16 cellular contexts compared by ENCODE assay signal in the genomic region with DNA sequence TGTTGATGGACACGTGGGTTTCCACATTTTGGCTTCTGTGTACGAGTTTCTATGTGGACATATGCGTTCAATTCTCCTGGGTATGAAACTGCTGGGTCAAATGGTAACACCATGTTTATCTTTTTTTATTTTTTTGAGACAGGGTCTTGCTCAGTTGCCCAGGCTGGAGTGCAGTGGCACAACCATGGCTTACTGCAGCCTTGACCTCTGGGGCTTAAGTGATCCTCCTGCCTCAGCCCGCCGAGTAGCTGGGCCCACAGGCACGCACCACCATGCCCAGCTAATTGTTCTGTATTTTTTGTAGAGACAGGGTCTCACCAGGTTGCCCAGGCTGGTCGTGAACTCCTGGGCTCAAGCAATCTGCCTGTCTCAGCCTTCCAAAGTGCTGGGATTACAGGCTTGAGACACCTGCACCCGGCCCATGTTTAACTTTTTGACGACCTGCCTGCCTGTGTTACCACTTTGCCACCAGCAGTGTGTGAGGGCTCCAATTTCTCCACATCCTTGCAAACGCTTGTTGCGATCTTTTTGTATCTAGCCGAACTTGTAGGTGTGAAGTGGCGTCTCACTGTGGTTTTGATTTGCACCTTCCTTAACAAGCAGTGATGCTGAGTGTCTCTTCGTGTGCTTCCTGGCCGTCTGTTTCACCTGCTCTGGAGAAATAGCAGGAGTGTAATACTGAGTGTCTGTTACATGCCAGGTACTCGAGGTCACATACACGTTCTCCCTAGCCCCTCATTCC. TPM values are rescaled to one million over a fixed set of nuclear protein-coding genes. Genes with fewer than 3 reads are reported as not detected.
DNase-seq lines count a peak whose midpoint lies in the region; ATAC-seq, FAIRE-seq and TF ChIP-seq lines count a peak whose summit lies in the region.
"Had no signal": no experiment of that assay in that cellular context is flagged by ENCODE, and none has a peak within 500 bp of the region (broad histone marks: within the 10 kb centered on the region; RNA-seq: fewer than 3 reads in every experiment).

No MANE protein-coding gene starts in this region.

- TF ChIP-seq POLR2A in testis (IDR thresholded peaks at IDR 0.05) = no peak

- intact Hi-C loops in naive thymus-derived CD4-positive, alpha-beta T cell (cut with micrococcal nuclease) = no loop called here
- intact Hi-C loops in testis (cut with DNase I; ENCODE audit: low total_unique reads) = no loop called here

- POLR2A ChIA-PET in naive thymus-derived CD4-positive, alpha-beta T cell (lab: Charles Lee) = interaction anchor here (1.3 kb wide), 1 partner anchor 17 kb away, joined by 3 read pairs; a partner anchor contains a TSS

- H3K4me3 Mint-ChIP-seq in activated T-cell treated with anti-CD3 and anti-CD28 coated beads, Interleukin-2, amount 50 U/mL, for 24 hours = no peak overlapping the region
- H3K4me3 Mint-ChIP-seq in naive thymus-derived CD4-positive, alpha-beta T cell = no peak overlapping the region

- H3K27ac Mint-ChIP-seq in activated T-cell treated with anti-CD3 and anti-CD28 coated beads, Interleukin-2, amount 50 U/mL, for 24 hours = peak overlapping the region; percentile 8
- peak overlapping the region in 6 of 9 donors; percentile 20 to 76 (median 64) for H3K27ac Mint-ChIP-seq in naive thymus-derived CD4-positive, alpha-beta T cell

- no peak for TF ChIP-seq CTCF in D721Med (IDR thresholded peaks at IDR 0.05; ENCODE audit: insufficient read depth, missing control alignments)
- no peak for TF ChIP-seq CTCF in bronchial epithelial cell (IDR thresholded peaks at IDR 0.05; ENCODE audit: insufficient read depth, low read length, severe bottlenecking)
- TF ChIP-seq CTCF in testis (IDR thresholded peaks at IDR 0.05) = no peak

- FAIRE-seq in D721Med (lab: Jason Lieb, UNC) = peak; percentile 84
- peak; percentile 43 for FAIRE-seq in bronchial epithelial cell (lab: Jason Lieb, UNC)

- peak; percentile 22 for ATAC-seq in naive thymus-derived CD4-positive, alpha-beta T cell

- peaks cover 83% of the 10 kb centered on the region for H3K36me3 Mint-ChIP-seq in activated T-cell treated with anti-CD3 and anti-CD28 coated beads, Interleukin-2, amount 50 U/mL, for 24 hours (ENCODE audit: low read depth)
- H3K36me3 Mint-ChIP-seq in naive thymus-derived CD4-positive, alpha-beta T cell = peaks cover 0 to 57% (median 22%) of the 10 kb centered on the region in 5 donors

- peaks cover 11% of the 10 kb centered on the region for H3K36me3 ChIP-seq in bronchial epithelial cell (ENCODE audit: control insufficient read depth, insufficient read depth, low read length)
- H3K36me3 ChIP-seq in naive thymus-derived CD4-positive, alpha-beta T cell (ENCODE audit: control insufficient read depth in 2 of 3, insufficient read depth in 3 of 3, low read length in 3 of 3) = peaks cover 0 to 57% (median 18%) of the 10 kb centered on the region in 3 experiments
- no peaks in the 10 kb centered on the region for H3K36me3 ChIP-seq in testis (ENCODE audit: low read depth, missing control alignments)

- DNase-seq in activated T-cell treated with anti-CD3 and anti-CD28 coated beads, Interleukin-2, amount 50 U/mL, for 24 hours = no peak
- DNase-seq in activated T-cell treated with anti-CD3 and anti-CD28 coated beads, Interleukin-2, amount 50 U/mL, for 48 hours = no peak
- DNase-seq in D721Med (ENCODE audit: insufficient read length, low spot score) (no peak), bronchial epithelial cell (ENCODE audit: low read depth) (no peak), SKM-1 (lab: John Stamatoyannopoulos, UW; ENCODE audit: unreplicated experiment) (no peak), testis (no peak), NK-92 (lab: John Stamatoyannopoulos, UW; ENCODE audit: unreplicated experiment) (no peak)
- no peak for DNase-seq in naive thymus-derived CD4-positive, alpha-beta T cell
- DNase-seq: GOT3, KG1, NCI-H1092, NCI-H1694, NCI-H446, NCI-H774 had no signal

- H3K27ac ChIP-seq in naive thymus-derived CD4-positive, alpha-beta T cell (ENCODE audit: low read depth, low read length) = no peak overlapping the region
- no peak overlapping the region for H3K27ac ChIP-seq in testis
- H3K27ac ChIP-seq: 22Rv1, BLaER1 had no signal

- H3K9me3 ChIP-seq in naive thymus-derived CD4-positive, alpha-beta T cell (ENCODE audit: control insufficient read depth in 2 of 3, low read length in 3 of 3) = no peaks in the 10 kb centered on the region
- H3K9me3 ChIP-seq in testis = no peaks in the 10 kb centered on the region
- H3K9me3 ChIP-seq: BLaER1 had no signal

- H3K27me3 Mint-ChIP-seq in activated T-cell treated with anti-CD3 and anti-CD28 coated beads, Interleukin-2, amount 50 U/mL, for 24 hours = no peaks in the 10 kb centered on the region
- H3K27me3 Mint-ChIP-seq in naive thymus-derived CD4-positive, alpha-beta T cell = no peaks in the 10 kb centered on the region

- H3K4me1 Mint-ChIP-seq in activated T-cell treated with anti-CD3 and anti-CD28 coated beads, Interleukin-2, amount 50 U/mL, for 24 hours (ENCODE audit: low read depth) = peaks cover 4% of the 10 kb centered on the region
- H3K4me1 Mint-ChIP-seq in naive thymus-derived CD4-positive, alpha-beta T cell = peaks cover 4 to 23% (median 8%) of the 10 kb centered on the region in 7 donors

- 89 to 91% methylated on average over 16 to 17 of the region's 17 CpGs for WGBS in testis, 2 donors

- no peaks in the 10 kb centered on the region for H3K9me3 Mint-ChIP-seq in activated T-cell treated with anti-CD3 and anti-CD28 coated beads, Interleukin-2, amount 50 U/mL, for 24 hours
- no peaks in the 10 kb centered on the region for H3K9me3 Mint-ChIP-seq in naive thymus-derived CD4-positive, alpha-beta T cell

- H3K4me1 ChIP-seq in naive thymus-derived CD4-positive, alpha-beta T cell (ENCODE audit: control insufficient read depth in 2 of 2, insufficient read depth in 2 of 2, low read length in 2 of 2) = peaks cover 0 to 5% of the 10 kb centered on the region in 2 donors
- no peaks in the 10 kb centered on the region for H3K4me1 ChIP-seq in testis
- H3K4me1 ChIP-seq: BLaER1 had no signal

- H3K27me3 ChIP-seq in bronchial epithelial cell (ENCODE audit: control insufficient read depth, insufficient read depth, low read length) (no peaks in the 10 kb centered on the region), testis (no peaks in the 10 kb centered on the region)
- H3K27me3 ChIP-seq in naive thymus-derived CD4-positive, alpha-beta T cell (ENCODE audit: control insufficient read depth in 2 of 2, insufficient read depth in 2 of 2, low read length in 2 of 2) = no peaks in the 10 kb centered on the region
- H3K27me3 ChIP-seq: BLaER1 had no signal

- H3K4me3 ChIP-seq in bronchial epithelial cell (ENCODE audit: low read depth, low read length) (no peak overlapping the region), testis (no peak overlapping the region)
- no peak overlapping the region for H3K4me3 ChIP-seq in naive thymus-derived CD4-positive, alpha-beta T cell (ENCODE audit: low read length)
- H3K4me3 ChIP-seq: BLaER1 had no signal

- CTCF ChIA-PET in naive thymus-derived CD4-positive, alpha-beta T cell (lab: Charles Lee) = no interaction called here

RNA-seq across cellular contexts. Expression of a gene that starts 6.9 kb away (rescaled TPM):
- total RNA-seq in bronchial epithelial cell (28.2 and 28.4 TPM in 2 replicates), testis (1 to 10 TPM; 5.0 to 6.6 TPM)
- 10 to 100 TPM; 13.7 to 44.9 (median 41.7) TPM for total RNA-seq in naive thymus-derived CD4-positive, alpha-beta T cell
- 10 to 100 TPM; 21.9 to 32.4 TPM for polyA plus RNA-seq in naive thymus-derived CD4-positive, alpha-beta T cell
- 6.0 TPM for polyA plus RNA-seq in testis (ENCODE audit: insufficient read depth, low read depth, low replicate concordance)

RNA-seq across cellular contexts. Expression of a gene that starts 17.0 kb away (rescaled TPM):
- total RNA-seq in bronchial epithelial cell = 44.0 and 53.5 TPM in 2 replicates
- 100 to 1,000 TPM in 1 of 5 experiments, 10 to 100 TPM in 4; 56.9 to 107 (median 69.7) TPM for total RNA-seq in naive thymus-derived CD4-positive, alpha-beta T cell
- 100 to 1,000 TPM; 165 to 205 TPM for polyA plus RNA-seq in naive thymus-derived CD4-positive, alpha-beta T cell
- 10 to 100 TPM; 37.4 to 47.0 TPM for total RNA-seq in testis
- polyA plus RNA-seq in testis (ENCODE audit: insufficient read depth, low read depth, low replicate concordance) = 158 TPM

RNA-seq across cellular contexts. Expression of a gene that starts 19.9 kb away (rescaled TPM):
- 60.6 and 69.4 TPM in 2 replicates for total RNA-seq in bronchial epithelial cell
- 100 to 1,000 TPM in 1 of 5 experiments, 10 to 100 TPM in 4; 30.7 to 106 (median 40.4) TPM for total RNA-seq in naive thymus-derived CD4-positive, alpha-beta T cell
- polyA plus RNA-seq in naive thymus-derived CD4-positive, alpha-beta T cell = 10 to 100 TPM; 14.9 to 20.2 TPM
- 100 to 1,000 TPM in 1 of 2 donors, 10 to 100 TPM in 1; 87.0 to 143 TPM for total RNA-seq in testis
- polyA plus RNA-seq in testis (ENCODE audit: insufficient read depth, low read depth, low replicate concordance) = 72.5 TPM
